Comparison of ENCODE assay signal across 1 cellular context in genomic region chr2:127985026-127985734, GRCh38.
TF ChIP-seq lines count a peak whose summit lies in the region.

No MANE protein-coding gene starts in this region.

TF ChIP-seq in GM23338, 12 proteins besides CTCF, POLR2A, EP300 and RAD21 (continued from another document):
- TF ChIP-seq REST (IDR thresholded peaks at IDR 0.05; ENCODE audit: unreplicated experiment) (no peak), CREB1 (CRISPR knock-in tag; IDR thresholded peaks at IDR 0.05; ENCODE audit: low read depth) (no peak), ZNF114 (CRISPR knock-in tag; IDR thresholded peaks at IDR 0.05) (no peak), STAT1 (IDR thresholded peaks at IDR 0.05; ENCODE audit: unreplicated experiment) (no peak), EZH2 (IDR thresholded peaks at IDR 0.05; ENCODE audit: low read depth, unreplicated experiment) (no peak), NANOG (IDR thresholded peaks at IDR 0.05; ENCODE audit: borderline replicate concordance) (no peak), JUNB (IDR thresholded peaks at IDR 0.05; ENCODE audit: unreplicated experiment) (no peak), ZNF462 (CRISPR knock-in tag; IDR thresholded peaks at IDR 0.05) (no peak)
